28 cellular contexts compared by ENCODE assay signal in the genomic region with DNA sequence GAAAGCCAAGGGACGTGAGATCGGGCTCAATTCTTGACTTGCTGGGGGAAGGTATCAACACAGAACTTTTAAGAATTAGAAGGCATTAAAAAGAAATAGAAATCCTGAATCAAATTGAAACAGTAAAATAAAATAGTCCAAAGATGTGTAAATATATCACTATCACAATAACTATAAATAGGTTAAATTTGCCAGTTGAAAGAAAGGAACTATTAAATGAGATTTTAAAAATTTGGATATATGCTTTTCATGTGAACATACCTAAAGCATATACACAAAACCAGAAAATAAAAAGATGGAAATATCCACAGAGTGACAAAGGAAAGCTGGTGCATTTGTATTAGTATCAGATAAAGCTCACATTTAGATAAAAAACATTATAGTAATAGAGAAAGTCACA.
"Had no signal": no experiment of that assay in that cellular context is flagged by ENCODE, and none has a peak within 500 bp of the region (broad histone marks: within the 10 kb centered on the region; RNA-seq: fewer than 3 reads in every experiment).

No MANE protein-coding gene starts in this region.

- H3K36me3 ChIP-seq: neural progenitor cell, ovary, spleen, suprapubic skin, tibial artery, transverse colon, upper lobe of right lung, uterus had no signal

- H3K27ac ChIP-seq: neural progenitor cell, ovary, parathyroid adenoma, psoas muscle, skin epidermis, spleen, suprapubic skin, testis, tibial artery, transverse colon, upper lobe of right lung, uterus had no signal

- H3K9me3 ChIP-seq: ovary, suprapubic skin, testis, transverse colon, upper lobe of right lung, uterus had no signal

- H3K4me3 ChIP-seq: neural progenitor cell, ovary, psoas muscle, skin epidermis, smooth muscle cell, spleen, suprapubic skin, testis, tibial artery, transverse colon, upper lobe of right lung, uterus had no signal

- H2AFZ ChIP-seq: neural progenitor cell, parathyroid adenoma had no signal

- H3K79me2 ChIP-seq: parathyroid adenoma had no signal

- H3K27me3 ChIP-seq: neural progenitor cell, ovary, spleen, suprapubic skin, testis, tibial artery, transverse colon, upper lobe of right lung, uterus had no signal

- ATAC-seq: natural killer cell; psoas muscle; right cardiac atrium; sciatic nerve; stimulated activated memory B cell treated with anti-CD40 and anti-IgM and Interleukin-4, amounts not matched to agents 10 μg/mL and 1 μg/mL and 100 μg/mL, for 72 hours; stimulated activated naive CD8-positive, alpha-beta T cell treated with anti-CD3 and anti-CD28 coated beads, Interleukin-15, amount 100 ng/mL, for 72 hours; stimulated activated naive CD8-positive, alpha-beta T cell treated with anti-CD3 and anti-CD28 coated beads, Interleukin-15, Interleukin-2, amounts not matched to agents 100 U/mL and 50 U/mL, for 24 hours; upper lobe of right lung had no signal

- H3K4me2 ChIP-seq: neural progenitor cell, smooth muscle cell had no signal

- DNase-seq: natural killer cell; occipital lobe; ovary; posterior cingulate gyrus; psoas muscle; right cardiac atrium; spleen; stimulated activated CD4-positive, alpha-beta T cell treated with anti-CD3 and anti-CD28 coated beads, Interleukin-12 subunit alpha, Interleukin-12 subunit beta, amount 100 ng/mL, for 4 hours; stimulated activated CD4-positive, alpha-beta T cell treated with anti-CD3 and anti-CD28 coated beads, Interleukin-1b, Interleukin-23, amount 100 ng/mL, for 48 hours; stimulated activated CD4-positive, alpha-beta T cell treated with anti-CD3 and anti-CD28 coated beads, Interleukin-4, amount 100 ng/mL, for 1 hour; stimulated activated CD4-positive, alpha-beta T cell treated with anti-CD3 and anti-CD28 coated beads, Interleukin-4, amount 100 ng/mL, for 4 hours; stimulated activated CD8-positive, alpha-beta memory T cell treated with anti-CD3 and anti-CD28 coated beads, Interleukin-4, amount 100 ng/mL, for 48 hours; stimulated activated naive CD4-positive, alpha-beta T cell; stimulated activated naive CD8-positive, alpha-beta T cell treated with anti-CD3 and anti-CD28 coated beads, Interleukin-15, amount 100 ng/mL, for 72 hours; stimulated activated naive CD8-positive, alpha-beta T cell treated with anti-CD3 and anti-CD28 coated beads, Interleukin-15, Interleukin-2, amounts not matched to agents 100 U/mL and 50 U/mL, for 24 hours; substantia nigra; testis; tibial artery; transverse colon; upper lobe of right lung; uterus had no signal

- H3K9ac ChIP-seq: neural progenitor cell, parathyroid adenoma had no signal

- H3K4me1 ChIP-seq: neural progenitor cell, parathyroid adenoma, psoas muscle, spleen, suprapubic skin, testis, transverse colon, upper lobe of right lung, uterus had no signal
